Comparison of ENCODE assay signal across 2 cellular contexts in genomic region chr10:11869743-11870460, GRCh38.
TF ChIP-seq lines count a peak whose summit lies in the region.

No MANE protein-coding gene starts in this region.

TF ChIP-seq in H1, 55 proteins besides CTCF, POLR2A, EP300 and RAD21:
- TF ChIP-seq SUZ12 (IDR thresholded peaks at IDR 0.05; ENCODE audit: low read length) (no peak), ASH2L (IDR thresholded peaks at IDR 0.05; ENCODE audit: low read length) (peak; percentile 18), E2F6 (IDR thresholded peaks at IDR 0.05) (peak; percentile 32; the same call in 1 of the 2 replicates)

TF ChIP-seq in HepG2, 621 proteins besides CTCF, POLR2A, EP300 and RAD21:
- no peak for TF ChIP-seq MYC (CRISPR knock-in tag; IDR thresholded peaks at IDR 0.05; ENCODE audit: borderline replicate concordance)
- peak; percentile 47 for TF ChIP-seq AGO2 (optimal IDR thresholded peaks at IDR 0.05; ENCODE audit: low read depth, low read length)
